Comparison of ENCODE assay signal across 21 cellular contexts in genomic region chr7:20795881-20796280, GRCh38. TPM values are rescaled to one million over a fixed set of nuclear protein-coding genes. Genes with fewer than 3 reads are reported as not detected.
DNase-seq lines count a peak whose midpoint lies in the region; ATAC-seq and TF ChIP-seq lines count a peak whose summit lies in the region.
"Had no signal": no experiment of that assay in that cellular context is flagged by ENCODE, and none has a peak within 500 bp of the region (broad histone marks: within the 10 kb centered on the region; RNA-seq: fewer than 3 reads in every experiment).

No MANE protein-coding gene starts in this region.

- H2BK20ac ChIP-seq in H9 (ENCODE audit: low read depth, low read length, poor library complexity, severe bottlenecking) = no peak overlapping the region

- H3K27me3 Mint-ChIP-seq in H9 (ENCODE audit: low read depth) = peaks cover 59% of the 10 kb centered on the region
- peaks cover 27% of the 10 kb centered on the region for H3K27me3 Mint-ChIP-seq in glutamatergic neuron (ENCODE audit: unreplicated experiment)

- H3K9me3 ChIP-seq in H9 (ENCODE audit: control insufficient read depth, low read depth, low read length) (no peaks in the 10 kb centered on the region), neuronal stem cell (replicated peaks in 1 of 2; ENCODE audit: control insufficient read depth in 2 of 2, insufficient read depth in 1 of 2, low read depth in 1 of 2, low read length in 2 of 2) (no peaks in the 10 kb centered on the region)
- H3K9me3 ChIP-seq: BE2C had no signal

- WGBS in H9 (ENCODE audit: extremely low coverage, insufficient read length, low lambda C conversion rate) = no CpG with 5 or more reads among the region's 5 CpGs
- WGBS in neuronal stem cell (ENCODE audit: extremely low coverage in 2 of 2, insufficient read length in 2 of 2, insufficient replicate concordance in 1 of 2), 2 donors = no CpG with 5 or more reads among the region's 5 CpGs

- H3K9me3 Mint-ChIP-seq in H9 (no peaks in the 10 kb centered on the region; a peak in 2 of 5 replicates), glutamatergic neuron (ENCODE audit: unreplicated experiment) (peaks cover 21% of the 10 kb centered on the region)

- H3K4me2 ChIP-seq in H9 (ENCODE audit: insufficient read depth, insufficient read length, low read length) (peak overlapping the region; percentile 98), neuronal stem cell (ENCODE audit: insufficient read depth, low read length, poor library complexity, severe bottlenecking) (peak overlapping the region; percentile 35)

- H4K5ac ChIP-seq in H9 (ENCODE audit: insufficient read length, low read depth, low read length) = no peak overlapping the region

- H3K4me3 Mint-ChIP-seq in H9 = peak overlapping the region; percentile 71 to 85
- H3K4me3 Mint-ChIP-seq in glutamatergic neuron (ENCODE audit: unreplicated experiment) = peak overlapping the region; percentile 20

- H3K9ac ChIP-seq in H9 (ENCODE audit: extremely low read depth, insufficient read length, low read length) (no peak overlapping the region), neuronal stem cell (ENCODE audit: low read depth, low read length, poor library complexity) (no peak overlapping the region)

- H3K27ac Mint-ChIP-seq in H9 = peak overlapping the region in 2 of 3 experiments; percentile 51 to 65; a peak in 3 of 7 replicates
- H3K27ac Mint-ChIP-seq in glutamatergic neuron (ENCODE audit: unreplicated experiment) = no peak overlapping the region

- no peak overlapping the region for H3K18ac ChIP-seq in H9 (ENCODE audit: insufficient read length, low read depth, low read length)
- H3K18ac ChIP-seq in neuronal stem cell (ENCODE audit: low read length) = no peak overlapping the region

- H3K14ac ChIP-seq in H9 (ENCODE audit: insufficient read depth, low read length) (no peak overlapping the region), neuronal stem cell (ENCODE audit: low read length) (no peak overlapping the region)

- H3K4me1 Mint-ChIP-seq in H9 = peaks cover 70 to 74% of the 10 kb centered on the region in 2 experiments
- H3K4me1 Mint-ChIP-seq in glutamatergic neuron (ENCODE audit: low read depth, unreplicated experiment) = peaks cover 19% of the 10 kb centered on the region

- H4K91ac ChIP-seq in H9 (ENCODE audit: insufficient read length, low read depth, low read length) = no peak overlapping the region
- H4K91ac ChIP-seq in neuronal stem cell (ENCODE audit: low read depth, low read length, poor library complexity) = no peak overlapping the region

- no peak overlapping the region for H3K4me3 ChIP-seq in neuronal stem cell (ENCODE audit: low read length in 2 of 2)
- H3K4me3 ChIP-seq: PC-9, SK-N-MC had no signal

- H4K20me1 ChIP-seq in H9 (ENCODE audit: control insufficient read depth, insufficient read depth, insufficient read length) = no peaks in the 10 kb centered on the region

- H3K36me3 Mint-ChIP-seq in H9 (ENCODE audit: insufficient read depth in 1 of 3, low read depth in 3 of 3) (no peaks in the 10 kb centered on the region), glutamatergic neuron (ENCODE audit: unreplicated experiment) (no peaks in the 10 kb centered on the region)

- H4K8ac ChIP-seq in H9 (replicated peaks; ENCODE audit: insufficient read length, low read depth, low read length) = no peak overlapping the region
- H4K8ac ChIP-seq in neuronal stem cell (ENCODE audit: low read depth, low read length) = no peak overlapping the region

- no peak for ATAC-seq in stimulated activated naive CD8-positive, alpha-beta T cell treated with anti-CD3 and anti-CD28 coated beads, Interleukin-15, Interleukin-2, amounts not matched to agents 100 U/mL and 50 U/mL, for 24 hours

- no peak overlapping the region for H2BK120ac ChIP-seq in H9 (ENCODE audit: low read depth, low read length, poor library complexity, severe bottlenecking)
- no peak overlapping the region for H2BK120ac ChIP-seq in neuronal stem cell (ENCODE audit: low read depth, low read length)

- DNase-seq in H9 (peak; percentile 76), NCI-H69 (lab: John Stamatoyannopoulos, UW) (peak; percentile 67), glutamatergic neuron (no peak), neuronal stem cell (ENCODE audit: low spot score) (no peak), A172 (ENCODE audit: low spot score) (no peak), globus pallidus (ENCODE audit: low spot score) (no peak), HUDEP-2 (lab: John Stamatoyannopoulos, UW; ENCODE audit: unreplicated experiment in 76 of 76) (no peak)
- no peak for DNase-seq in stimulated activated naive CD8-positive, alpha-beta T cell treated with anti-CD3 and anti-CD28 coated beads, Interleukin-15, Interleukin-2, amounts not matched to agents 100 U/mL and 50 U/mL, for 24 hours
- DNase-seq: BE2C; CD4-positive, alpha-beta memory T cell; DMS79 treated with DMSO at 0.1 percent for 48 hours; GF-D8; GOT3; IMR-90; MV-4-11; NCI-H1417 treated with DMSO at 0.1 percent for 48 hours; NCI-H2081 treated with DMSO at 0.1 percent for 48 hours; NCI-H226 had no signal

- no peak overlapping the region for H2BK12ac ChIP-seq in H9 (ENCODE audit: insufficient read length, low read depth, low read length)
- no peak overlapping the region for H2BK12ac ChIP-seq in neuronal stem cell (ENCODE audit: low read length)

- H3K79me1 ChIP-seq in H9 (ENCODE audit: insufficient read depth, low read depth, low read length, poor library complexity, severe bottlenecking) (no peaks in the 10 kb centered on the region), neuronal stem cell (ENCODE audit: low read depth, low read length) (peaks cover 4% of the 10 kb centered on the region)

- H3K27me3 ChIP-seq in H9 (ENCODE audit: insufficient read depth, low read length) = peaks cover 29% of the 10 kb centered on the region
- H3K27me3 ChIP-seq in neuronal stem cell (ENCODE audit: control insufficient read depth in 3 of 3, insufficient read depth in 3 of 3, low read depth in 1 of 3, low read length in 3 of 3) = peaks cover 0 to 95% (median 0%) of the 10 kb centered on the region in 3 experiments

- H3K23me2 ChIP-seq in H9 (ENCODE audit: insufficient read length, low read depth, low read length, poor library complexity, severe bottlenecking) = peaks cover 23% of the 10 kb centered on the region

- H3K36me3 ChIP-seq in neuronal stem cell (replicated peaks in 1 of 2; ENCODE audit: control insufficient read depth in 2 of 2, insufficient read depth in 2 of 2, low read length in 2 of 2) = no peaks in the 10 kb centered on the region
- H3K36me3 ChIP-seq: BE2C had no signal

- H3K4ac ChIP-seq in H9 (ENCODE audit: low read depth, low read length) = no peak overlapping the region
- H3K4ac ChIP-seq in neuronal stem cell (ENCODE audit: low read length) = no peak overlapping the region

- H2AFZ ChIP-seq in H9 (ENCODE audit: low read length) = no peak overlapping the region
- H2AFZ ChIP-seq in neuronal stem cell (ENCODE audit: low read length) = no peak overlapping the region
- H2AFZ ChIP-seq: PC-9 had no signal

- no peak overlapping the region for H3T11ph ChIP-seq in H9 (ENCODE audit: low read length)

- H3K27ac ChIP-seq in H9 (ENCODE audit: insufficient read length, low read depth, low read length) = no peak overlapping the region
- no peak overlapping the region for H3K27ac ChIP-seq in neuronal stem cell (replicated peaks; ENCODE audit: low read length)
- H3K27ac ChIP-seq: PC-9, SK-N-MC had no signal

- peaks cover 2% of the 10 kb centered on the region; the same call in 1 of the 2 replicates for H3K79me2 ChIP-seq in H9 (ENCODE audit: insufficient read depth, low read length)

- no peak overlapping the region for H2BK5ac ChIP-seq in H9 (ENCODE audit: insufficient read length, low read length)
- no peak overlapping the region for H2BK5ac ChIP-seq in neuronal stem cell (ENCODE audit: low read length)

- H3K4me1 ChIP-seq in H9 (ENCODE audit: insufficient read depth, low read length) (peaks cover 9% of the 10 kb centered on the region), neuronal stem cell (ENCODE audit: control insufficient read depth in 2 of 2, insufficient read depth in 1 of 2, low read depth in 1 of 2, low read length in 2 of 2) (peaks cover 0 to 12% of the 10 kb centered on the region in 2 donors)
- H3K4me1 ChIP-seq: BE2C had no signal

- TF ChIP-seq CTCF in H9 (conservative IDR thresholded peaks at IDR 0.05) (no peak), glutamatergic neuron (IDR thresholded peaks at IDR 0.05; ENCODE audit: partially characterized antibody, unreplicated experiment) (no peak)

- no peak overlapping the region for H2BK15ac ChIP-seq in H9 (ENCODE audit: low read depth, low read length)
- H2BK15ac ChIP-seq in neuronal stem cell (ENCODE audit: low read length) = no peak overlapping the region

- H3K56ac ChIP-seq in H9 (ENCODE audit: insufficient read length, low read depth, low read length) = no peak overlapping the region

- H2AK5ac ChIP-seq in H9 (ENCODE audit: insufficient read length, low read length) = no peak overlapping the region
- H2AK5ac ChIP-seq in neuronal stem cell (ENCODE audit: low read depth, low read length) = no peak overlapping the region

- H3K23ac ChIP-seq in H9 (ENCODE audit: insufficient read length, low read depth, low read length) (no peak overlapping the region), neuronal stem cell (ENCODE audit: low read depth, low read length, poor library complexity) (no peak overlapping the region)

RNA-seq across cellular contexts. Expression of gene SP8, which starts 9.2 kb away (rescaled TPM):
- total RNA-seq in H9 (2021) = 3.5 TPM in 2 replicates
- not detected for total RNA-seq in glutamatergic neuron (ENCODE audit: unreplicated experiment)
- 54.8 TPM for polyA plus RNA-seq in neuronal stem cell (2013, experiment 1 of 2)
- 56.7 TPM for polyA plus RNA-seq in neuronal stem cell (2013, experiment 2 of 2)
- 0.71 TPM in 1 of 2 replicates, not detected in the other for total RNA-seq in A172 (2014; rRNA removed; shearing (Covaris generic))
- total RNA-seq: CD4-positive, alpha-beta memory T cell; IMR-90; PC-9 had no signal
- polyA plus RNA-seq: AG04450; CD4-positive, alpha-beta memory T cell; IMR-90 had no signal

Comparison
In these comparisons a context has a peak if more than half of its experiments do, and no peak if none do; other contexts are left out.
1. DNase-seq: peak in H9 (single experiment) and NCI-H69 (single experiment); none in glutamatergic neuron (single experiment), neuronal stem cell (single experiment), A172 (single experiment), globus pallidus (single experiment), HUDEP-2 (0 of 76) and stimulated activated naive CD8-positive, alpha-beta T cell treated with anti-CD3 and anti-CD28 coated beads, Interleukin-15, Interleukin-2, amounts not matched to agents 100 U/mL and 50 U/mL, for 24 hours (single experiment).